Comparison of ENCODE assay signal across 9 cellular contexts in the genomic region with DNA sequence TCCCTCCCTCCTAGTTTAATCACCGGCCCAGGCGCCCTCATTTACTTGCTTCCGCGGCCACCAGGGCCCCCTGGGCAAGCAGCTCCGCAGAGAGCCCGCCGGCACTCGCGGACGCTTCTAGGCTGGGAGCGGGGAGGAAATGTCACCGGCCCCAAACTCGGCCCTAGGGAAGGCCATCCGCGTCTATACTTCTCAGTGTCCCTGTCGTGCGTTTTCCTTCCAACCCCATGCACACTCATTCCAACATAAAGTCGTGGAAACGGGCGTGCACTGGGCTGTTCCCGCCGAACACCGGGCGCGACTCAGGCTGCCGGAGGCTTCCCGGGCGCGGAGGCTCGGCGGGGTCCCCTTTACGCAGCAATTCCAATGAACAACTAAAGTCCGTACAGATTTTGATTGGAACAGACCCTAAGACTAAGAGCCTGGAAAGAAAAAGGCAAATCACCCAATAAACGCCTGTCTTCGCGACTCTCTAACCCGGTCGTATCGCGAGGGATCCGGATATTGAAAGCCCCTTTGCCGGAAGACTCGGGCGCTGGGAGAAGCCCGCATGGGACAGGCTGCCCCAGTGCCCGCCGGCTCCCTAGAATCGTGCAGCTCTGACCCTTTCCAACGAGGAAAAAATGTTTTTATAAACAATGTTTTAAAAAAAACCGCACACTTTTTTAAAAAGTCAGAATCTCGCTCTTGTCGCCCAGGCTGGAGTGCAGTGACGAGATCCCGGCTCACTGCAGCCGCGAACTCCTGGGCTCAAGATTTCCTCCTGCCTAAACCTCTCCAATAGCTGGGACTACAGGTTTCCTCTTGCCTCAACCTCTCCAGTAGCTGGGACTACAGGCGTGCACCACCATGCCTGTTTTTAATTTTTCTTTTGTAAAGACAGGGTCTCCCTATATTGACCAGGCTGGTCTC. TPM values are rescaled to one million over a fixed set of nuclear protein-coding genes. Genes with fewer than 3 reads are reported as not detected.
DNase-seq lines count a peak whose midpoint lies in the region; ATAC-seq and TF ChIP-seq lines count a peak whose summit lies in the region.
"Had no signal": no experiment of that assay in that cellular context is flagged by ENCODE, and none has a peak within 500 bp of the region (broad histone marks: within the 10 kb centered on the region; RNA-seq: fewer than 3 reads in every experiment).

No MANE protein-coding gene starts in this region.

- H2BK120ac ChIP-seq in neuronal stem cell (ENCODE audit: low read depth, low read length) = no peak overlapping the region

- in situ Hi-C loops in KBM-7 (cut with MboI; ENCODE audit: low pct_unique_long_range_greater_than_20kb, low sequenced_read_pairs) = no loop called here

- peaks cover 6% of the 10 kb centered on the region for H3K4me1 Mint-ChIP-seq in Caco-2 (ENCODE audit: low read depth, unreplicated experiment)
- H3K4me1 Mint-ChIP-seq in endothelial cell (ENCODE audit: unreplicated experiment) = peaks cover 11% of the 10 kb centered on the region

- H3K4ac ChIP-seq in neuronal stem cell (ENCODE audit: low read length) = no peak overlapping the region

- H3K36me3 ChIP-seq in Caco-2 (ENCODE audit: control insufficient read depth, insufficient read depth, low read length) (no peaks in the 10 kb centered on the region), neuronal stem cell (replicated peaks in 1 of 2; ENCODE audit: control insufficient read depth in 2 of 2, insufficient read depth in 2 of 2, low read length in 2 of 2) (no peaks in the 10 kb centered on the region)

- H3K27me3 ChIP-seq in Caco-2 (replicated peaks; ENCODE audit: control insufficient read depth, insufficient read depth, low read length) (peaks cover 6% of the 10 kb centered on the region), neuronal stem cell (ENCODE audit: control insufficient read depth in 3 of 3, insufficient read depth in 3 of 3, low read depth in 1 of 3, low read length in 3 of 3) (peaks cover 40 to 100% (median 68%) of the 10 kb centered on the region in 3 experiments)

- H4K8ac ChIP-seq in neuronal stem cell (ENCODE audit: low read depth, low read length) = peak overlapping the region; percentile 17

- no peak overlapping the region for H2BK12ac ChIP-seq in neuronal stem cell (ENCODE audit: low read length)

- no peak overlapping the region for H2BK15ac ChIP-seq in neuronal stem cell (ENCODE audit: low read length)

- H3K9me3 ChIP-seq in Caco-2 (no peaks in the 10 kb centered on the region), neuronal stem cell (replicated peaks in 1 of 2; ENCODE audit: control insufficient read depth in 2 of 2, insufficient read depth in 1 of 2, low read depth in 1 of 2, low read length in 2 of 2) (no peaks in the 10 kb centered on the region)

- POLR2A ChIA-PET in Caco-2 (lab: Charles Lee) = no interaction called here

- H2BK5ac ChIP-seq in neuronal stem cell (ENCODE audit: low read length) = no peak overlapping the region

- no peak overlapping the region for H4K91ac ChIP-seq in neuronal stem cell (ENCODE audit: low read depth, low read length, poor library complexity)

- peak overlapping the region; percentile 88 for H2AFZ ChIP-seq in neuronal stem cell (ENCODE audit: low read length)

- peak overlapping the region; percentile 44 for H3K9ac ChIP-seq in neuronal stem cell (ENCODE audit: low read depth, low read length, poor library complexity)

- peak overlapping the region; percentile 46 for H2AK5ac ChIP-seq in neuronal stem cell (ENCODE audit: low read depth, low read length)

- H3K4me2 ChIP-seq in neuronal stem cell (ENCODE audit: insufficient read depth, low read length, poor library complexity, severe bottlenecking) = peak overlapping the region; percentile 49

- BruUV-seq in Caco-2 (replicated peaks; lab: Mats Ljungman, UMichigan) = no TSS peak

- no peaks in the 10 kb centered on the region for H3K9me3 Mint-ChIP-seq in Caco-2 (ENCODE audit: unreplicated experiment)
- H3K9me3 Mint-ChIP-seq in endothelial cell (ENCODE audit: unreplicated experiment) = no peaks in the 10 kb centered on the region

- peak overlapping the region; percentile 77 for H3K4me3 Mint-ChIP-seq in Caco-2 (ENCODE audit: unreplicated experiment)
- H3K4me3 Mint-ChIP-seq in endothelial cell (ENCODE audit: unreplicated experiment) = peak overlapping the region; percentile 86

- peak overlapping the region; percentile 80 for H3K23ac ChIP-seq in neuronal stem cell (ENCODE audit: low read depth, low read length, poor library complexity)

- peaks cover 7% of the 10 kb centered on the region for H3K36me3 Mint-ChIP-seq in Caco-2 (ENCODE audit: insufficient read depth, unreplicated experiment)
- no peaks in the 10 kb centered on the region for H3K36me3 Mint-ChIP-seq in endothelial cell (ENCODE audit: low read depth, unreplicated experiment)

- no peak overlapping the region for H3K27ac Mint-ChIP-seq in Caco-2 (ENCODE audit: unreplicated experiment)
- no peak overlapping the region for H3K27ac Mint-ChIP-seq in endothelial cell (ENCODE audit: unreplicated experiment)

- H3K18ac ChIP-seq in neuronal stem cell (ENCODE audit: low read length) = peak overlapping the region; percentile 71

- H3K79me1 ChIP-seq in neuronal stem cell (ENCODE audit: low read depth, low read length) = no peaks in the 10 kb centered on the region

- H3K27me3 Mint-ChIP-seq in Caco-2 (ENCODE audit: insufficient read depth, unreplicated experiment) (peaks cover 39% of the 10 kb centered on the region), endothelial cell (ENCODE audit: unreplicated experiment) (peaks cover 18% of the 10 kb centered on the region)

- no peak for ATAC-seq in HG02852 (IDR thresholded peaks at IDR 0.05; ENCODE audit: unreplicated experiment)
- no peak for ATAC-seq in HG03025 (IDR thresholded peaks at IDR 0.05; ENCODE audit: low FRiP score, unreplicated experiment)

- no peak overlapping the region for H3K27ac ChIP-seq in neuronal stem cell (replicated peaks; ENCODE audit: low read length)

- H3K14ac ChIP-seq in neuronal stem cell (ENCODE audit: low read length) = no peak overlapping the region

- H3K4me1 ChIP-seq in Caco-2 = 0 out of 2 replicates have a peak, but pooled peaks cover 6% of the 10 kb centered on the region
- H3K4me1 ChIP-seq in neuronal stem cell (ENCODE audit: control insufficient read depth in 2 of 2, insufficient read depth in 1 of 2, low read depth in 1 of 2, low read length in 2 of 2) = peaks cover 4 to 10% of the 10 kb centered on the region in 2 donors

- intact Hi-C loops in Caco-2 (cut with micrococcal nuclease; ENCODE audit: unreplicated experiment) = loop anchor here (2.0 kb wide), 1 partner anchor 198 kb away; no protein-coding TSS in a partner anchor

- CTCF ChIA-PET in Caco-2 (lab: Charles Lee) = interaction anchor here (1.4 to 3.1 kb wide), 11 partner anchors 8 to 376 kb away, joined by 3 to 32 read pairs (median 8); no protein-coding TSS in a partner anchor

- no CpG with 5 or more reads among the region's 57 CpGs for WGBS in neuronal stem cell (ENCODE audit: extremely low coverage in 2 of 2, insufficient read length in 2 of 2, insufficient replicate concordance in 1 of 2), 2 donors

- peak overlapping the region; percentile 50 for H3K4me3 ChIP-seq in Caco-2 (ENCODE audit: low read depth, low read length)
- H3K4me3 ChIP-seq in neuronal stem cell (ENCODE audit: low read length in 2 of 2) = peak overlapping the region; percentile 28 to 52

- DNase-seq in Caco-2 (peak in 1 of 2 experiments; percentile 56), KBM-7 (peak; percentile 27), endothelial cell (ENCODE audit: low spot score) (peak; percentile 15), neuronal stem cell (ENCODE audit: low spot score) (peak; percentile 24), superior temporal gyrus (ENCODE audit: extremely low spot score) (no peak)
- DNase-seq in stimulated activated CD4-positive, alpha-beta T cell treated with anti-CD3 and anti-CD28 coated beads, Interleukin-4, amount 100 ng/mL, for 1 hour = no peak

- no peak for TF ChIP-seq CTCF in Caco-2 (IDR thresholded peaks at IDR 0.05; ENCODE audit: insufficient read depth in 1 of 2, low read depth in 1 of 2, low read length in 1 of 2, severe bottlenecking in 1 of 2, unreplicated experiment in 1 of 2)
- no peak for TF ChIP-seq CTCF in endothelial cell (IDR thresholded peaks at IDR 0.05; ENCODE audit: unreplicated experiment)

RNA-seq across cellular contexts. Expression of gene BARX2, which starts 1.3 kb away (rescaled TPM):
- 0.82 and 1.1 TPM in 2 replicates for total RNA-seq in Caco-2 (2022)
- total RNA-seq in endothelial cell (ENCODE audit: unreplicated experiment) = 0.18 TPM
- polyA plus RNA-seq in neuronal stem cell (2013, experiment 1 of 2) = not detected
- not detected for polyA plus RNA-seq in neuronal stem cell (2013, experiment 2 of 2)
- total RNA-seq: RPMI7951 had no signal

Comparison
In these comparisons a context has a peak if more than half of its experiments do, and no peak if none do; other contexts are left out.
1. DNase-seq: peak in KBM-7 (single experiment), endothelial cell (single experiment) and neuronal stem cell (single experiment); none in superior temporal gyrus (single experiment) and stimulated activated CD4-positive, alpha-beta T cell treated with anti-CD3 and anti-CD28 coated beads, Interleukin-4, amount 100 ng/mL, for 1 hour (single experiment).